ENCODE assay signal across 8 cellular contexts in the genomic region with DNA sequence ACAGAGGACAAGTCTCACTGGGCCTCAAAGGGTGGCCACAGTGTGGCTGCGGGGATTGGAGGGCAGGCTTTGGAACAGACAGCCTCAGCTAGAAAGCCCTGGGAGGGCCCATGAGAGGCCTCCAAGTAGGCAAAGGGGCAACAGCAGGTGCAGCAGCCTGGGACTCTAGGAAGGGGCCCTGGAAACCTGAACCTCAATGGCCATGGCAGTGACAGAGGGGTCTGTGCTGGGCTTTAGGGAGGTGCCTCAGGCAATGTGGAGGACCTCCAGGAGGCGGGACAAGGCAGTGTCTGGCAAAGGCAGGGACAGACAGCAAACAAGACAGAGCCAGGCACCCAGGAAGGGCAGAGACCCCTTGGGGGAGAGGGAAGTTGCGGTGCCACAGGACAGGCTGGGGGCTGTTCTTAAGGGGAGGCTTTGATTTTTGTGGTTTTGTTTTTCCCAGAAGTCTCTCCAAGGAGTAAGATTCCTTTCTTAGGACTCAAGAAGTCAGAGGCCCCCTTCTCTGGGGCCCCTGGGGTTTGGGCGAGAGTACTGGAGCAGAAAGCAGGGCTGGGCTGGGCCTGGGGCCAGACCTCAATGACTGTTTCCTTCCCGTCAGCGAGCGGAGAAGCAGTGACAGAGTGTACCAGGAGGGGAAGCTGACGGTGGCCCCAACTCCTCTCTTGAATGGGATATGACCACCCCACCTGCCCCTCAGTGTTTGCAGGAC. TPM values are rescaled to one million over a fixed set of nuclear protein-coding genes. Genes with fewer than 3 reads are reported as not detected.
DNase-seq lines count a peak whose midpoint lies in the region; TF ChIP-seq lines count a peak whose summit lies in the region.

No MANE protein-coding gene starts in this region.

- H3K9me3 ChIP-seq in OCI-LY7 (ENCODE audit: low read length), result no peaks in the 10 kb centered on the region

- DNase-seq in AG20443 (ENCODE audit: low spot score), result peak; percentile 82
- peak; percentile 86 for DNase-seq in HFFc6
- DNase-seq in activated CD4-positive, alpha-beta T cell treated with anti-CD3 and anti-CD28 coated beads, Interleukin-2, amount 10 ng/mL, durations not matched to agents 7 days and 5 days, result no peak
- peak; percentile 95 to 98 for DNase-seq in foreskin fibroblast
- peak in 7 of 10 donors; percentile 39 to 91 (median 57) for DNase-seq in posterior cingulate gyrus
- no peak for DNase-seq in iPS-NIHi11 (ENCODE audit: low spot score)
- no peak for DNase-seq in OCI-LY7 (ENCODE audit: low spot score)
- no peak for DNase-seq in cerebellar cortex (ENCODE audit: low spot score)

- intact Hi-C loops in posterior cingulate gyrus (cut with DNase I) (no loop called here), OCI-LY7 (cut with micrococcal nuclease; ENCODE audit: unreplicated experiment) (no loop called here)

- TF ChIP-seq CTCF in HFFc6 (IDR thresholded peaks at IDR 0.05) (no peak), foreskin fibroblast (IDR thresholded peaks at IDR 0.05; ENCODE audit: low read depth, low read length) (no peak), OCI-LY7 (conservative IDR thresholded peaks at IDR 0.05; ENCODE audit: low read length) (no peak)

- peaks cover 8% of the 10 kb centered on the region; the same call in 1 of the 2 replicates for H3K36me3 Mint-ChIP-seq in HFFc6 (ENCODE audit: low read depth)
- H3K36me3 Mint-ChIP-seq in activated CD4-positive, alpha-beta T cell treated with anti-CD3 and anti-CD28 coated beads, Interleukin-2, amount 10 ng/mL, durations not matched to agents 7 days and 5 days (ENCODE audit: low read depth), result peaks cover 11% of the 10 kb centered on the region

- POLR2A ChIA-PET in activated CD4-positive, alpha-beta T cell treated with anti-CD3 and anti-CD28 coated beads, Interleukin-2, amount 10 ng/mL, durations not matched to agents 7 days and 5 days (lab: Charles Lee), result interaction anchor here (1.5 kb wide), 1 partner anchor 12 kb away, joined by 5 read pairs; a partner anchor contains a TSS
- POLR2A ChIA-PET in OCI-LY7 (lab: Charles Lee), result no interaction called here

- H3K27me3 Mint-ChIP-seq in HFFc6 (ENCODE audit: insufficient read depth), result peaks cover 4% of the 10 kb centered on the region
- H3K27me3 Mint-ChIP-seq in activated CD4-positive, alpha-beta T cell treated with anti-CD3 and anti-CD28 coated beads, Interleukin-2, amount 10 ng/mL, durations not matched to agents 7 days and 5 days, result peaks cover 4% of the 10 kb centered on the region

- no peaks in the 10 kb centered on the region for H3K36me3 ChIP-seq in OCI-LY7 (ENCODE audit: insufficient read depth, low read length)

- H3K4me3 Mint-ChIP-seq in HFFc6, result peak overlapping the region; percentile 77
- H3K4me3 Mint-ChIP-seq in activated CD4-positive, alpha-beta T cell treated with anti-CD3 and anti-CD28 coated beads, Interleukin-2, amount 10 ng/mL, durations not matched to agents 7 days and 5 days, result peak overlapping the region; percentile 13

- CTCF ChIA-PET in activated CD4-positive, alpha-beta T cell treated with anti-CD3 and anti-CD28 coated beads, Interleukin-2, amount 10 ng/mL, durations not matched to agents 7 days and 5 days (lab: Charles Lee), result interaction anchor here (1.2 to 2.4 kb wide), 4 partner anchors 9 to 16 kb away, joined by 4 to 13 read pairs (median 6); a partner anchor contains a TSS
- CTCF ChIA-PET in OCI-LY7 (lab: Charles Lee; ENCODE audit: unreplicated experiment), result no interaction called here

- H3K9me3 Mint-ChIP-seq in HFFc6, result no peaks in the 10 kb centered on the region
- no peaks in the 10 kb centered on the region for H3K9me3 Mint-ChIP-seq in activated CD4-positive, alpha-beta T cell treated with anti-CD3 and anti-CD28 coated beads, Interleukin-2, amount 10 ng/mL, durations not matched to agents 7 days and 5 days

- H3K79me2 ChIP-seq in OCI-LY7 (ENCODE audit: insufficient read depth, low read depth, low read length), result no peaks in the 10 kb centered on the region

- H3K4me1 Mint-ChIP-seq in HFFc6 (ENCODE audit: low read depth), result peaks cover 64% of the 10 kb centered on the region
- H3K4me1 Mint-ChIP-seq in activated CD4-positive, alpha-beta T cell treated with anti-CD3 and anti-CD28 coated beads, Interleukin-2, amount 10 ng/mL, durations not matched to agents 7 days and 5 days, result peaks cover 57% of the 10 kb centered on the region

- H3K4me2 ChIP-seq in OCI-LY7 (ENCODE audit: low read length), result no peak overlapping the region

- no peaks in the 10 kb centered on the region; the same call in 1 of the 2 replicates for H4K20me1 ChIP-seq in OCI-LY7 (ENCODE audit: insufficient read depth, low read length)

- peak overlapping the region; percentile 97 for H3K27ac Mint-ChIP-seq in HFFc6
- peak overlapping the region; percentile 89 for H3K27ac Mint-ChIP-seq in activated CD4-positive, alpha-beta T cell treated with anti-CD3 and anti-CD28 coated beads, Interleukin-2, amount 10 ng/mL, durations not matched to agents 7 days and 5 days

- no TSS peak for BruUV-seq in OCI-LY7 (replicated peaks; lab: Mats Ljungman, UMichigan)

- no peak overlapping the region for H3K27ac ChIP-seq in OCI-LY7 (ENCODE audit: low read depth, low read length, poor library complexity, severe bottlenecking)

- no peak overlapping the region for H2AFZ ChIP-seq in OCI-LY7 (ENCODE audit: low read length)

- peaks cover 3% of the 10 kb centered on the region for H3K4me1 ChIP-seq in OCI-LY7 (ENCODE audit: insufficient read depth, low read length, poor library complexity, severe bottlenecking)

- no peaks in the 10 kb centered on the region for H3K9me2 ChIP-seq in OCI-LY7 (ENCODE audit: insufficient read depth, low read length)

- H3K4me3 ChIP-seq in foreskin fibroblast (ENCODE audit: low read depth in 1 of 2, low read length in 2 of 2) (peak overlapping the region in 1 of 2 donors; percentile 1), OCI-LY7 (ENCODE audit: low read depth, low read length, poor library complexity, severe bottlenecking) (no peak overlapping the region)

RNA-seq across cellular contexts. Expression of a gene that starts 9.7 kb away (rescaled TPM):
- total RNA-seq in HFFc6 (2021; fragmentation: NEBNext Ultra II Directional; extraction: Animal tissue kit (Norgen Biotek cat#: 25700)), result 10 to 100 TPM; 21.4 to 30.6 (median 24.7) TPM
- total RNA-seq in activated CD4-positive, alpha-beta T cell treated with anti-CD3 and anti-CD28 coated beads, Interleukin-2, amount 10 ng/mL, durations not matched to agents 7 days and 5 days, result 10 to 100 TPM; 12.0 to 12.8 TPM
- total RNA-seq in OCI-LY7 (2014; rRNA removed; shearing (Covaris generic)), result 5.7 and 8.0 TPM in 2 replicates
- 8.9 and 10.0 TPM in 2 replicates for total RNA-seq in OCI-LY7 (2022)

RNA-seq across cellular contexts. Expression of a gene that starts 12.1 kb away (rescaled TPM):
- 10 to 100 TPM; 45.2 to 51.8 (median 47.5) TPM for total RNA-seq in HFFc6 (2021; fragmentation: NEBNext Ultra II Directional; extraction: Animal tissue kit (Norgen Biotek cat#: 25700))
- 100 to 1,000 TPM; 118 to 122 TPM for total RNA-seq in activated CD4-positive, alpha-beta T cell treated with anti-CD3 and anti-CD28 coated beads, Interleukin-2, amount 10 ng/mL, durations not matched to agents 7 days and 5 days
- total RNA-seq in OCI-LY7 (2014; rRNA removed; shearing (Covaris generic)), result 9.6 and 16.9 TPM in 2 replicates
- total RNA-seq in OCI-LY7 (2022), result 26.1 and 28.1 TPM in 2 replicates

RNA-seq across cellular contexts. Expression of a gene that starts 56.1 kb away (rescaled TPM):
- 100 to 1,000 TPM; 235 to 309 (median 288) TPM for total RNA-seq in HFFc6 (2021; fragmentation: NEBNext Ultra II Directional; extraction: Animal tissue kit (Norgen Biotek cat#: 25700))
- total RNA-seq in activated CD4-positive, alpha-beta T cell treated with anti-CD3 and anti-CD28 coated beads, Interleukin-2, amount 10 ng/mL, durations not matched to agents 7 days and 5 days, result 1 to 10 TPM; 3.4 to 3.5 TPM
- total RNA-seq in OCI-LY7 (2014; rRNA removed; shearing (Covaris generic)), result not detected in 2 replicates
- total RNA-seq in OCI-LY7 (2022), result not detected in 2 replicates

Comparison
In these comparisons a context has a peak if more than half of its experiments do, and no peak if none do; other contexts are left out.
1. DNase-seq: peak in AG20443 (single experiment), HFFc6 (single experiment), foreskin fibroblast (2 of 2) and posterior cingulate gyrus (7 of 10); none in activated CD4-positive, alpha-beta T cell treated with anti-CD3 and anti-CD28 coated beads, Interleukin-2, amount 10 ng/mL, durations not matched to agents 7 days and 5 days (single experiment), iPS-NIHi11 (single experiment), OCI-LY7 (single experiment) and cerebellar cortex (single experiment).
2. RNA of a gene that starts 56.1 kb away (total RNA-seq): 235 to 309 TPM in HFFc6; 3.4 to 3.5 TPM in activated CD4-positive, alpha-beta T cell treated with anti-CD3 and anti-CD28 coated beads, Interleukin-2, amount 10 ng/mL, durations not matched to agents 7 days and 5 days and not detected in OCI-LY7; every median in the first group is over 10 times any median in the second.